ENCODE assay signal across 23 cellular contexts in the genomic region with DNA sequence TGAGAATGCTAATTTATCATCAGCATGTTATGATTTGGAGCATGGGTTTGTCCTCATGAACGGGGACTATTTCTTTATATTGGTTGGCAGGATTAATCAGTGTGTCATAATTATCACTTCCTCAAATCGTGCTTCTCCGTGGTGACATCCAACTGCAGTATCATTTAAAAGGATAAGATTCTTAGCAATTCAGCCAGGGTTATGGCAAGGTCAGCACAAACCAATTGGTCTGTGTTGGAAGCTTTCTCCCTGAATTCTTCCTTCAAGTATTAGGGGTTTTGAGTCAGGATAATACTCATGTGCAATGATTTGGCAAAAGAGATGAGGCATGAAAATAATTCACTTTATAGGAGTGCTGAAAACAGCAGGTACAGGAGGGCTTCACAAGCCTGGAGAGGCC.
"Had no signal": no experiment of that assay in that cellular context is flagged by ENCODE, and none has a peak within 500 bp of the region (broad histone marks: within the 10 kb centered on the region; RNA-seq: fewer than 3 reads in every experiment).

No MANE protein-coding gene starts in this region.

- ATAC-seq: activated CD4-positive, CD25-positive, alpha-beta regulatory T cell treated with anti-CD3 and anti-CD28 coated beads, Interleukin-2, amount 50 U/mL, for 24 hours; activated CD8-positive, alpha-beta T cell treated with anti-CD3 and anti-CD28 coated beads for 36 hours; T-helper 17 cell had no signal

- DNase-seq: activated CD4-positive, alpha-beta T cell treated with anti-CD3 and anti-CD28 coated beads for 4 hours; activated CD8-positive, alpha-beta memory T cell treated with anti-CD3 and anti-CD28 coated beads, Interleukin-2, amount 50 U/mL, for 4 hours; activated CD8-positive, alpha-beta T cell treated with anti-CD3 and anti-CD28 coated beads for 36 hours; activated naive CD4-positive, alpha-beta T cell treated with anti-CD3 and anti-CD28 coated beads, Interleukin-2, amount 50 U/mL, for 16 hours; activated naive CD8-positive, alpha-beta T cell treated with anti-CD3 and anti-CD28 coated beads, Interleukin-2, amount 10 ng/mL, durations not matched to agents 7 days and 5 days; adrenal gland; anterior cingulate cortex; cerebellar nuclear complex; MM.1S; NCI-H1105; NCI-H1436 treated with DMSO at 0.1 percent for 48 hours; NCI-H187; NCI-H2081; NCI-H510A treated with DMSO at 0.1 percent for 48 hours; NCI-H69; Peyer's patch; Right ventricle myocardium superior; T-helper 17 cell; T-helper 9 cell had no signal

- FAIRE-seq: colon, TTC549 had no signal

- H3K4me1 ChIP-seq: adrenal gland had no signal

- H3K9me3 ChIP-seq: adrenal gland, Peyer's patch had no signal

- H3K4me3 ChIP-seq: adrenal gland, Peyer's patch had no signal

- H3K36me3 ChIP-seq: adrenal gland, Peyer's patch had no signal

- H3K27ac ChIP-seq: adrenal gland, Peyer's patch, RWPE1 had no signal

- H3K27me3 ChIP-seq: adrenal gland, Peyer's patch had no signal
